Comparison of ENCODE assay signal across 12 cellular contexts in genomic region chr22:33438273-33438672, GRCh38.
DNase-seq lines count a peak whose midpoint lies in the region; ATAC-seq, FAIRE-seq and TF ChIP-seq lines count a peak whose summit lies in the region.
"Had no signal": no experiment of that assay in that cellular context is flagged by ENCODE, and none has a peak within 500 bp of the region (broad histone marks: within the 10 kb centered on the region; RNA-seq: fewer than 3 reads in every experiment).

No MANE protein-coding gene starts in this region.

- H3K4me3 ChIP-seq in GM12878: no peak overlapping the region
- H3K4me3 ChIP-seq in WERI-Rb-1 (ENCODE audit: low read depth, low read length): no peak overlapping the region

- no peak for TF ChIP-seq RAD21 in GM12878 (IDR thresholded peaks at IDR 0.05; ENCODE audit: insufficient read depth, low read depth, low read length)

- no peak overlapping the region for H3K9ac ChIP-seq in GM12878 (ENCODE audit: control insufficient read depth, insufficient read depth, low read length)

- H3K36me3 ChIP-seq in GM12878 (ENCODE audit: control insufficient read depth in 2 of 2, insufficient read depth in 2 of 2, low read length in 1 of 2) (no peaks in the 10 kb centered on the region), WERI-Rb-1 (no peaks in the 10 kb centered on the region)

- no peaks in the 10 kb centered on the region; the same call in 1 of the 2 replicates for H3K4me1 ChIP-seq in GM12878 (ENCODE audit: control insufficient read depth, insufficient read depth, low read length)

- DNase-seq in AG20443 (ENCODE audit: low spot score) (peak; percentile 87), HK-2 (ENCODE audit: unreplicated experiment) (peak; percentile 47), GM12878 (ENCODE audit: low read depth, low spot score) (no peak), mesothelial cell of epicardium (ENCODE audit: low spot score in 2 of 2, unreplicated experiment in 2 of 2) (peak; percentile 44 to 61), WERI-Rb-1 (no peak)
- DNase-seq: activated CD8-positive, alpha-beta memory T cell treated with anti-CD3 and anti-CD28 coated beads, Interleukin-2, amount 50 U/mL, for 48 hours; endodermal cell had no signal

- H3K9me3 ChIP-seq in GM12878 (replicated peaks; ENCODE audit: control insufficient read depth, insufficient read depth, low read length) (no peaks in the 10 kb centered on the region), WERI-Rb-1 (ENCODE audit: severe bottlenecking) (no peaks in the 10 kb centered on the region)

- H3K27me3 Mint-ChIP-seq in mesothelial cell of epicardium (ENCODE audit: low read depth): peaks cover 63% of the 10 kb centered on the region
- H3K27me3 Mint-ChIP-seq: memory B cell had no signal

- TF ChIP-seq CTCF in GM12878 (IDR thresholded peaks at IDR 0.05 in 2 of 3, conservative IDR thresholded peaks at IDR 0.05 in 1 of 3; ENCODE audit: control insufficient read depth in 2 of 3, extremely low read depth in 1 of 3, insufficient read depth in 1 of 3, low read depth in 3 of 3, low read length in 3 of 3) (no peak), mesothelial cell of epicardium (IDR thresholded peaks at IDR 0.05; ENCODE audit: unreplicated experiment) (no peak), WERI-Rb-1 (IDR thresholded peaks at IDR 0.05; ENCODE audit: low read depth, low read length) (no peak)

- H3K27ac ChIP-seq in GM12878 (ENCODE audit: control insufficient read depth, insufficient read depth) (no peak overlapping the region), WERI-Rb-1 (no peak overlapping the region)

- SMC1A ChIA-PET in GM12878 (lab: Charles Lee; ENCODE audit: uncharacterized antibody, unreplicated experiment): interaction anchor here (1.0 kb wide), 2 partner anchors 10 to 32 kb away, joined by 3 to 4 read pairs; no protein-coding TSS in a partner anchor

- H2AFZ ChIP-seq in GM12878 (ENCODE audit: control insufficient read depth, low read depth, low read length): no peak overlapping the region

- WGBS in GM12878 (ENCODE audit: insufficient coverage, insufficient replicate concordance, low lambda C conversion rate, missing lambda C conversion rate): 56% methylated on average over 7 of the region's 7 CpGs

- CTCF ChIA-PET in GM12878 (lab: Yijun Ruan, JAX): interaction anchor here (1.1 kb wide), 1 partner anchor 81 kb away, joined by 3 read pairs; no protein-coding TSS in a partner anchor

- H3K27me3 ChIP-seq in GM12878 (replicated peaks in 1 of 2; ENCODE audit: control insufficient read depth in 2 of 2, insufficient read depth in 2 of 2, low read length in 1 of 2) (no peaks in the 10 kb centered on the region), WERI-Rb-1 (ENCODE audit: insufficient read depth, low read depth, severe bottlenecking) (no peaks in the 10 kb centered on the region)

- peaks cover 11% of the 10 kb centered on the region for H3K4me1 Mint-ChIP-seq in mesothelial cell of epicardium

- intact Hi-C loops in GM12878 (cut with micrococcal nuclease; ENCODE audit: unreplicated experiment): no loop called here

- no peaks in the 10 kb centered on the region for H3K9me3 Mint-ChIP-seq in mesothelial cell of epicardium
- H3K9me3 Mint-ChIP-seq: endodermal cell, memory B cell had no signal

- peak overlapping the region; percentile 10 for H3K27ac Mint-ChIP-seq in mesothelial cell of epicardium
- H3K27ac Mint-ChIP-seq: endodermal cell, memory B cell had no signal

- peak; percentile 29; the same call in 2 of the 3 replicates for ATAC-seq in GM12878
- ATAC-seq in HG02678 (IDR thresholded peaks at IDR 0.05; ENCODE audit: unreplicated experiment): no peak
- ATAC-seq in GM21423 (IDR thresholded peaks at IDR 0.05; ENCODE audit: unreplicated experiment): no peak
- no peak for ATAC-seq in GM18505 (IDR thresholded peaks at IDR 0.05; ENCODE audit: unreplicated experiment)
- ATAC-seq: Right ventricle myocardium inferior had no signal

- H3K4me2 ChIP-seq in GM12878 (ENCODE audit: control insufficient read depth, insufficient read depth): no peak overlapping the region

- no peaks in the 10 kb centered on the region for H4K20me1 ChIP-seq in GM12878 (ENCODE audit: control insufficient read depth, insufficient read depth)

- BruUV-seq in GM12878 (replicated peaks; lab: Mats Ljungman, UMichigan): no TSS peak

- no peaks in the 10 kb centered on the region for H3K79me2 ChIP-seq in GM12878 (ENCODE audit: control insufficient read depth, insufficient read depth, low read length)

- H3K36me3 Mint-ChIP-seq in mesothelial cell of epicardium: no peaks in the 10 kb centered on the region

- RAD21 ChIA-PET in GM12878 (lab: Charles Lee; ENCODE audit: unreplicated experiment): interaction anchor here (0.8 kb wide), 1 partner anchor 137 kb away, joined by 3 read pairs; no protein-coding TSS in a partner anchor

- no peak overlapping the region for H3K4me3 Mint-ChIP-seq in mesothelial cell of epicardium
- H3K4me3 Mint-ChIP-seq: endodermal cell, memory B cell had no signal

- no peak for FAIRE-seq in GM12878 (lab: Jason Lieb, UNC)

- TF ChIP-seq POLR2A in GM12878 (IDR thresholded peaks at IDR 0.05; ENCODE audit: low read depth, low read length) (no peak), GM18505 (IDR thresholded peaks at IDR 0.05; ENCODE audit: borderline replicate concordance, extremely low read depth, insufficient read depth, insufficient read length) (no peak)

- TF ChIP-seq EP300 in GM12878 (IDR thresholded peaks at IDR 0.05; ENCODE audit: borderline replicate concordance in 1 of 2, control insufficient read depth in 1 of 2, low read depth in 2 of 2, low read length in 2 of 2): no peak

- POLR2A ChIA-PET in GM12878 (lab: Charles Lee): no interaction called here

- in situ Hi-C loops in GM12878 (cut with MboI): no loop called here

TF ChIP-seq in GM12878, 131 proteins besides CTCF, POLR2A, EP300 and RAD21:
- TF ChIP-seq BACH1 (IDR thresholded peaks at IDR 0.05; ENCODE audit: borderline replicate concordance): 0 out of 2 replicates have a peak, but pooled peaks have one; percentile 38
- no peak for TF ChIP-seq EZH2 (IDR thresholded peaks at IDR 0.05; ENCODE audit: borderline replicate concordance, control insufficient read depth, low read depth, low read length)
- TF ChIP-seq BMI1 (IDR thresholded peaks at IDR 0.05; ENCODE audit: borderline replicate concordance): no peak
- no peak for TF ChIP-seq SKIL (IDR thresholded peaks at IDR 0.05; ENCODE audit: low read depth, poor library complexity, severe bottlenecking)

Comparison
In these comparisons a context has a peak if more than half of its experiments do, and no peak if none do; other contexts are left out.
1. DNase-seq: peak in AG20443 (single experiment), HK-2 (single experiment) and mesothelial cell of epicardium (2 of 2); none in GM12878 (single experiment) and WERI-Rb-1 (single experiment).